8 cellular contexts compared by ENCODE assay signal in genomic region chr1:39609618-39610331, GRCh38. TPM values are rescaled to one million over a fixed set of nuclear protein-coding genes. Genes with fewer than 3 reads are reported as not detected.
A peak's percentile ranks its signal among the peaks of the same experiment; 100 is the strongest.
DNase-seq lines count a peak whose midpoint lies in the region; ATAC-seq and TF ChIP-seq lines count a peak whose summit lies in the region.

No MANE protein-coding gene starts in this region.

- ATAC-seq in HG02623 (IDR thresholded peaks at IDR 0.05; ENCODE audit: unreplicated experiment) (peak; percentile 45), GM21526 (IDR thresholded peaks at IDR 0.05; ENCODE audit: low FRiP score, unreplicated experiment) (no peak)

- peak; percentile 68 for TF ChIP-seq CTCF in BJ (IDR thresholded peaks at IDR 0.05; ENCODE audit: insufficient read depth, low read depth, low read length)

- H3K36me3 ChIP-seq in BJ (ENCODE audit: control insufficient read depth, insufficient read depth, low read length), result no peaks in the 10 kb centered on the region

- POLR2A ChIA-PET in BJ (lab: Charles Lee), result no interaction called here

- H3K27me3 ChIP-seq in BJ (ENCODE audit: control insufficient read depth, insufficient read depth, low read length), result no peaks in the 10 kb centered on the region; the same call in 1 of the 2 replicates

- CTCF ChIA-PET in BJ (lab: Yijun Ruan, JAX), result interaction anchor here (0.9 to 12.9 kb wide), 5 partner anchors 9 to 116 kb away, joined by 4 to 448 read pairs (median 4); no protein-coding TSS in a partner anchor

- H3K4me3 ChIP-seq in BJ (ENCODE audit: low read depth, low read length), result no peak overlapping the region

- DNase-seq in BJ (ENCODE audit: low read depth) (no peak), RPMI8226 (peak; percentile 75), glomerular visceral epithelial cell (ENCODE audit: extremely low spot score) (peak; percentile 54), putamen (ENCODE audit: low spot score) (peak; percentile 15), NOMO-1 treated with dmso at 0.1 percent for 144 hours (lab: John Stamatoyannopoulos, UW; ENCODE audit: unreplicated experiment) (no peak)
- DNase-seq in activated T-helper 1 cell treated with anti-CD3 and anti-CD28 coated beads, Interleukin-2, amount 50 U/mL, for 16 hours (ENCODE audit: low read depth in 1 of 2, low spot score in 1 of 2), result peak; percentile 71

RNA-seq across cellular contexts. Expression of gene HEYL, which starts 29.7 kb away (rescaled TPM):
- polyA plus RNA-seq in BJ (2011; rRNA removed), result 0.16 and 0.50 TPM in 2 replicates
- 0.19 and 0.26 TPM in 2 replicates for polyA minus RNA-seq in BJ (2011; rRNA and poly(A)+ RNA removed)

RNA-seq across cellular contexts. Expression of gene PABPC4, which starts 33.2 kb away (rescaled TPM):
- polyA plus RNA-seq in BJ (2011; rRNA removed), result 62.2 and 69.4 TPM in 2 replicates
- 171 and 187 TPM in 2 replicates for polyA minus RNA-seq in BJ (2011; rRNA and poly(A)+ RNA removed)

Comparison
In these comparisons a context has a peak if more than half of its experiments do, and no peak if none do; other contexts are left out.
1. DNase-seq: peak in RPMI8226 (single experiment), activated T-helper 1 cell treated with anti-CD3 and anti-CD28 coated beads, Interleukin-2, amount 50 U/mL, for 16 hours (2 of 2), glomerular visceral epithelial cell (single experiment) and putamen (single experiment); none in BJ (single experiment) and NOMO-1 treated with dmso at 0.1 percent for 144 hours (single experiment).